ENCODE assay signal across 1 cellular context in the genomic region with DNA sequence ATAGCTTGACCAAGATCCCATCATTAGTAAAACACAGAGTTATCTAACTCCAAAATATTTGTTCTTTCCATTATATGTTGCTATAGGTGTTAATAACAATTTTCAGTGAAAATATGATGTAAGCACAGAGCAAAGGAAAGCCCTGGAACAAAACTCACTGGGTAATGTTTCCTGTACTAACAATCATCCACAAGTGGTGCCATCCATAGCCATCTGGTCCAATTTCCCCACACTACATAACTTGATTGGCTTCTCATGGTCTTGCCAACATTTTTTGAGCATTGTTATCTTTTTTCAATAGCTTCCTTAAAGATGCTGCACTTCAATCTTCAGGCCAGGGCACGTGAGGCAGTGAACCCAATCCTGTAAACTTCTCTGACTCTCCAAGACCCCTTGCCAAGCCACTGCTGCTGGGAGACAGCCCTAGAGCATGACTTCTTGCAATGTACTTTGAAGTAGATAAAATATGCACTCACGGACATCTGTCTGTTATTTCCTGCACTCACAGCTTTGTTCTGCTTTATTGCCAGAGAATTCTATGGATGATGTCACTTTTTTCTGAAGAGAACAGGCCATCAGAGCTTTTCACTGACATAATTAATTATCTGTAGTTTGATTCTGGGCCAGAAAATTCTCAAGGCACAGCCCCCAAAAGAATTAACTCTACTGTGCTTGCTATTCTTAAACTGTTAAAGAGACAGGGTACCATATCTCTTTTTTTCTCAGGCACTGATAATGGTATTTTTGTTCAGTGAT.
TF ChIP-seq lines count a peak whose summit lies in the region.

No MANE protein-coding gene starts in this region.

TF ChIP-seq in SK-N-SH, 30 proteins besides CTCF, POLR2A, EP300 and RAD21:
- TF ChIP-seq MXI1 (IDR thresholded peaks at IDR 0.05; ENCODE audit: low read depth, low read length) (0 out of 2 replicates have a peak, but pooled peaks have one; percentile 3), RFX5 (IDR thresholded peaks at IDR 0.05; ENCODE audit: low read length) (no peak), RXRA (IDR thresholded peaks at IDR 0.05; ENCODE audit: borderline replicate concordance, low read depth) (no peak), GATA2 (CRISPR knock-in tag; IDR thresholded peaks at IDR 0.05) (no peak), YY1 (IDR thresholded peaks at IDR 0.05; ENCODE audit: low read depth) (no peak), GABPA (IDR thresholded peaks at IDR 0.05; ENCODE audit: low read depth) (no peak), FOXJ3 (CRISPR knock-in tag; IDR thresholded peaks at IDR 0.05) (no peak), TAF1 (IDR thresholded peaks at IDR 0.05; ENCODE audit: borderline replicate concordance, low read depth, low read length) (no peak), EZH2phosphoT487 (IDR thresholded peaks at IDR 0.05; ENCODE audit: borderline replicate concordance, low read depth) (no peak), MEF2A (IDR thresholded peaks at IDR 0.05; ENCODE audit: borderline replicate concordance, low read depth) (no peak), TCF12 (IDR thresholded peaks at IDR 0.05) (peak; percentile 81), ELF1 (IDR thresholded peaks at IDR 0.05) (no peak), RCOR1 (IDR thresholded peaks at IDR 0.05; ENCODE audit: low read length) (no peak), FOXM1 (IDR thresholded peaks at IDR 0.05; ENCODE audit: low read depth) (no peak), NFIC (IDR thresholded peaks at IDR 0.05; ENCODE audit: borderline replicate concordance) (peak; percentile 61; the same call in 1 of the 2 replicates), CHD2 (IDR thresholded peaks at IDR 0.05; ENCODE audit: low read length, partially characterized antibody) (no peak), TEAD4 (IDR thresholded peaks at IDR 0.05; ENCODE audit: borderline replicate concordance, insufficient read depth) (peak; percentile 31; the same call in 1 of the 2 replicates), POLR2AphosphoS5 (IDR thresholded peaks at IDR 0.05; ENCODE audit: low read depth, low read length) (peak; percentile 38; the same call in 1 of the 2 replicates)
- TF ChIP-seq, protein P1, sequence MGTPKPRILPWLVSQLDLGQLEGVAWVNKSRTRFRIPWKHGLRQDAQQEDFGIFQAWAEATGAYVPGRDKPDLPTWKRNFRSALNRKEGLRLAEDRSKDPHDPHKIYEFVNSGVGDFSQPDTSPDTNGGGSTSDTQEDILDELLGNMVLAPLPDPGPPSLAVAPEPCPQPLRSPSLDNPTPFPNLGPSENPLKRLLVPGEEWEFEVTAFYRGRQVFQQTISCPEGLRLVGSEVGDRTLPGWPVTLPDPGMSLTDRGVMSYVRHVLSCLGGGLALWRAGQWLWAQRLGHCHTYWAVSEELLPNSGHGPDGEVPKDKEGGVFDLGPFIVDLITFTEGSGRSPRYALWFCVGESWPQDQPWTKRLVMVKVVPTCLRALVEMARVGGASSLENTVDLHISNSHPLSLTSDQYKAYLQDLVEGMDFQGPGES (IDR thresholded peaks at IDR 0.05; ENCODE audit: low read depth, low read length), result no peak
- TF ChIP-seq, protein P2, sequence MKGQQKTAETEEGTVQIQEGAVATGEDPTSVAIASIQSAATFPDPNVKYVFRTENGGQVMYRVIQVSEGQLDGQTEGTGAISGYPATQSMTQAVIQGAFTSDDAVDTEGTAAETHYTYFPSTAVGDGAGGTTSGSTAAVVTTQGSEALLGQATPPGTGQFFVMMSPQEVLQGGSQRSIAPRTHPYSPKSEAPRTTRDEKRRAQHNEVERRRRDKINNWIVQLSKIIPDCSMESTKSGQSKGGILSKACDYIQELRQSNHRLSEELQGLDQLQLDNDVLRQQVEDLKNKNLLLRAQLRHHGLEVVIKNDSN (IDR thresholded peaks at IDR 0.05; ENCODE audit: borderline replicate concordance, low read depth), result peak; percentile 51; the same call in 1 of the 2 replicates
- TF ChIP-seq, protein P3, sequence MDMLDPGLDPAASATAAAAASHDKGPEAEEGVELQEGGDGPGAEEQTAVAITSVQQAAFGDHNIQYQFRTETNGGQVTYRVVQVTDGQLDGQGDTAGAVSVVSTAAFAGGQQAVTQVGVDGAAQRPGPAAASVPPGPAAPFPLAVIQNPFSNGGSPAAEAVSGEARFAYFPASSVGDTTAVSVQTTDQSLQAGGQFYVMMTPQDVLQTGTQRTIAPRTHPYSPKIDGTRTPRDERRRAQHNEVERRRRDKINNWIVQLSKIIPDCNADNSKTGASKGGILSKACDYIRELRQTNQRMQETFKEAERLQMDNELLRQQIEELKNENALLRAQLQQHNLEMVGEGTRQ (IDR thresholded peaks at IDR 0.05; ENCODE audit: borderline replicate concordance, low read depth, low read length), result 0 out of 2 replicates have a peak, but pooled peaks have one; percentile 12
- TF ChIP-seq, protein P4, sequence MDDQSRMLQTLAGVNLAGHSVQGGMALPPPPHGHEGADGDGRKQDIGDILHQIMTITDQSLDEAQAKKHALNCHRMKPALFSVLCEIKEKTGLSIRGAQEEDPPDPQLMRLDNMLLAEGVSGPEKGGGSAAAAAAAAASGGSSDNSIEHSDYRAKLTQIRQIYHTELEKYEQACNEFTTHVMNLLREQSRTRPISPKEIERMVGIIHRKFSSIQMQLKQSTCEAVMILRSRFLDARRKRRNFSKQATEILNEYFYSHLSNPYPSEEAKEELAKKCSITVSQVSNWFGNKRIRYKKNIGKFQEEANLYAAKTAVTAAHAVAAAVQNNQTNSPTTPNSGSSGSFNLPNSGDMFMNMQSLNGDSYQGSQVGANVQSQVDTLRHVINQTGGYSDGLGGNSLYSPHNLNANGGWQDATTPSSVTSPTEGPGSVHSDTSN (IDR thresholded peaks at IDR 0.05), result peak; percentile 77
- TF ChIP-seq, protein P5, sequence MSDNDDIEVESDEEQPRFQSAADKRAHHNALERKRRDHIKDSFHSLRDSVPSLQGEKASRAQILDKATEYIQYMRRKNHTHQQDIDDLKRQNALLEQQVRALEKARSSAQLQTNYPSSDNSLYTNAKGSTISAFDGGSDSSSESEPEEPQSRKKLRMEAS (IDR thresholded peaks at IDR 0.05; ENCODE audit: low read depth), result peak; percentile 10; the same call in 1 of the 2 replicates
